In genomic region chr6:137401058-137401457, GRCh38 we compare ENCODE assay signal across 1 cellular context.
TF ChIP-seq lines count a peak whose summit lies in the region.

No MANE protein-coding gene starts in this region.

TF ChIP-seq in SK-N-SH, 30 proteins besides CTCF, POLR2A, EP300 and RAD21 (continued from another document):
- no peak for TF ChIP-seq REST (IDR thresholded peaks at IDR 0.05; ENCODE audit: low read depth, low read length)
- TF ChIP-seq MXI1 (IDR thresholded peaks at IDR 0.05; ENCODE audit: low read depth, low read length), result no peak
- no peak for TF ChIP-seq FOXM1 (IDR thresholded peaks at IDR 0.05; ENCODE audit: low read depth)
